In the genomic region with DNA sequence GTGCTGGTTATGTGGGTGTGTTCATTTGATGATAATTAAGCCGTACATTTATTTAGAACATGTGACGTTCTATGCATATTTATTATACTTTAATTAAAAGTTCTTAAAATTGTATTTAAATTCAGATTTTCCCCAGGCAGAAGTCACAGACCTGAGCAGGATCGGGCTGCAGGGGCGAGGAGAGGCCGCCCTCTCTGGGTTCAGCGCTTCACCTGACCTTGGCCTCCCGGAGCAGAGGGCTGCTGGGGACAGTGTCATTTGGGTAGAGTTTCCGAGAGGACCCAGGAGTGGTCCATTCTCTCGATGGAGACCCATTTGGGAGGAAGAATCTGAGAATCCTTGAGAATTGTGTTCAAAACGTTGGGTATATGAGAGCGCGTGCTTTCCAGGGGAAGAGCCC, we compare ENCODE assay signal across 20 cellular contexts. TPM values are rescaled to one million over a fixed set of nuclear protein-coding genes. Genes with fewer than 3 reads are reported as not detected.
DNase-seq lines count a peak whose midpoint lies in the region; ATAC-seq and TF ChIP-seq lines count a peak whose summit lies in the region.
"Had no signal": no experiment of that assay in that cellular context is flagged by ENCODE, and none has a peak within 500 bp of the region (broad histone marks: within the 10 kb centered on the region; RNA-seq: fewer than 3 reads in every experiment).

No MANE protein-coding gene starts in this region.

- intact Hi-C loops in left ventricle myocardium inferior (cut with micrococcal nuclease) = no loop called here

- peaks cover 10% of the 10 kb centered on the region for H3K9me3 ChIP-seq in left ventricle myocardium inferior (replicated peaks)
- H3K9me3 ChIP-seq in right atrium auricular region = no peaks in the 10 kb centered on the region
- H3K9me3 ChIP-seq: BLaER1, MG63 had no signal

- peaks cover 5% of the 10 kb centered on the region for H3K9me3 Mint-ChIP-seq in glutamatergic neuron (ENCODE audit: unreplicated experiment)
- peaks cover 4% of the 10 kb centered on the region for H3K9me3 Mint-ChIP-seq in mesothelial cell of epicardium

- H3K36me3 Mint-ChIP-seq in glutamatergic neuron (ENCODE audit: unreplicated experiment) (no peaks in the 10 kb centered on the region), mesothelial cell of epicardium (no peaks in the 10 kb centered on the region)

- TF ChIP-seq CTCF in left ventricle myocardium inferior (IDR thresholded peaks at IDR 0.05; ENCODE audit: borderline replicate concordance) = no peak
- no peak for TF ChIP-seq CTCF in right atrium auricular region (IDR thresholded peaks at IDR 0.05)
- TF ChIP-seq CTCF in glutamatergic neuron (IDR thresholded peaks at IDR 0.05; ENCODE audit: partially characterized antibody, unreplicated experiment) = no peak
- TF ChIP-seq CTCF in mesothelial cell of epicardium (IDR thresholded peaks at IDR 0.05; ENCODE audit: unreplicated experiment) = no peak

- H3K27me3 ChIP-seq in left ventricle myocardium inferior (ENCODE audit: low read depth) = peaks cover 41% of the 10 kb centered on the region
- H3K27me3 ChIP-seq in right atrium auricular region = no peaks in the 10 kb centered on the region
- H3K27me3 ChIP-seq: BLaER1 had no signal

- H3K4me1 ChIP-seq in left ventricle myocardium inferior (peaks cover 11% of the 10 kb centered on the region), right atrium auricular region (peaks cover 0 to 8% of the 10 kb centered on the region in 2 donors)

- H3K36me3 ChIP-seq in left ventricle myocardium inferior = no peaks in the 10 kb centered on the region
- no peaks in the 10 kb centered on the region for H3K36me3 ChIP-seq in right atrium auricular region
- H3K36me3 ChIP-seq: BLaER1, MG63 had no signal

- H3K4me3 Mint-ChIP-seq in glutamatergic neuron (ENCODE audit: unreplicated experiment) (peak overlapping the region; percentile 79), mesothelial cell of epicardium (peak overlapping the region; percentile 61)
- H3K4me3 Mint-ChIP-seq: CD8-positive, alpha-beta memory T cell had no signal

- in situ Hi-C loops in G401 (cut with HindIII; ENCODE audit: low sequenced_read_pairs) = no loop called here

- H3K4me1 Mint-ChIP-seq in glutamatergic neuron (ENCODE audit: low read depth, unreplicated experiment) (no peaks in the 10 kb centered on the region), mesothelial cell of epicardium (peaks cover 6% of the 10 kb centered on the region)

- H3K27ac Mint-ChIP-seq in glutamatergic neuron (ENCODE audit: unreplicated experiment) (no peak overlapping the region), mesothelial cell of epicardium (no peak overlapping the region)
- H3K27ac Mint-ChIP-seq: CD8-positive, alpha-beta memory T cell had no signal

- H3K27me3 Mint-ChIP-seq in glutamatergic neuron (ENCODE audit: unreplicated experiment) = peaks cover 16% of the 10 kb centered on the region
- peaks cover 66% of the 10 kb centered on the region for H3K27me3 Mint-ChIP-seq in mesothelial cell of epicardium (ENCODE audit: low read depth)

- H3K4me3 ChIP-seq in left ventricle myocardium inferior = peak overlapping the region; percentile 52
- no peak overlapping the region for H3K4me3 ChIP-seq in right atrium auricular region
- H3K4me3 ChIP-seq: BLaER1, MG63 had no signal

- H3K27ac ChIP-seq in left ventricle myocardium inferior (replicated peaks) (no peak overlapping the region), right atrium auricular region (no peak overlapping the region)
- H3K27ac ChIP-seq: BLaER1 had no signal

- ATAC-seq in HG03097 (IDR thresholded peaks at IDR 0.05; ENCODE audit: low FRiP score, unreplicated experiment) = no peak

- no peak for DNase-seq in left ventricle myocardium inferior
- no peak for DNase-seq in right atrium auricular region (ENCODE audit: low spot score)
- DNase-seq in glutamatergic neuron = no peak
- no peak for DNase-seq in mesothelial cell of epicardium (ENCODE audit: low spot score in 2 of 2, unreplicated experiment in 2 of 2)
- DNase-seq in G401 (ENCODE audit: low spot score) = no peak
- DNase-seq in foreskin melanocyte = no peak
- no peak for DNase-seq in stimulated activated naive CD4-positive, alpha-beta T cell (lab: John Stamatoyannopoulos, UW)
- DNase-seq: 8988T; CD8-positive, alpha-beta memory T cell; DND-41; HCEC 1CT; MG63; NCI-H1105 treated with DMSO at 0.1 percent for 48 hours; NCI-H187 treated with DMSO at 0.1 percent for 48 hours; NCI-H2171; NCI-H446 treated with DMSO at 0.1 percent for 48 hours; NCI-H748 treated with DMSO at 0.1 percent for 48 hours; SHP77 treated with DMSO at 0.1 percent for 48 hours had no signal

RNA-seq across cellular contexts. Expression of a gene that starts 12.0 kb away (rescaled TPM):
- total RNA-seq in left ventricle myocardium inferior (10.4 TPM), right atrium auricular region (10 to 100 TPM; 10.5 to 11.1 TPM), glutamatergic neuron (ENCODE audit: unreplicated experiment) (33.9 TPM), mesothelial cell of epicardium (35.5 to 40.3 TPM (median 39.3 TPM) in 3 replicates)
- total RNA-seq in G401 (2014; rRNA removed; shearing (Covaris generic)) = 38.4 and 60.7 TPM in 2 replicates
